9 cellular contexts compared by ENCODE assay signal in the genomic region with DNA sequence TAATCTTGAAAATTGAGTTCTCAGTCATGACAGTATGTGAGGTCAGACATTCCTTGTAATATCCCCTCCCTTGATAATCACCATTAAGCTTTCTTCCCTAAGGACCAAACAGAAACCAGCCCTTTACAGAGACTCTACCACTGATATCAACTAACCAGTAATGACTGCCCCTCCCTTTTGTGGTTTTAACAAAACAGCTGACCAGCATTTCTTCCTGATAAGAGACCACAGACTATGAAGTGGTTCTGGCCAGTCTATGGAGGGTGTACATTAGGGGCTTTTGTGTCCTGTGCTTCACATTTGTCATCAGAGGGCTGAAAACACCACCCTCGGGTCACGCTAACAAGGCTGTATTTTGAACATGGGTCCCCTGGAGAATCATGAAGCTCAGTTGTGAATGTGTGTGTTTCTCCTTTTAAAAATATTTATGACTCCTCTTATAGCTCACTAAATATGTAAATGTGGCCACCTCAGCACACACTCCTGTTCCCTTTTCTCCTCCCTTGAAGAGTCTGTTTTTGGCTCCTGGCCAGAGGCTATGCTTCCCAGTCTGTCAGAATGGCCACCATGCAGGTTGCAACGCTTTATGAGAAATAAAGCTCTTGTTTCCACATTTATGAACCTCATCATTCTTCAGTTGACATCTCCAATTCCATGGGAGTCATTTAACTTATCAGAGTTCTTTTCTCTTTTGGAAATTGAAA.
DNase-seq lines count a peak whose midpoint lies in the region; ATAC-seq and TF ChIP-seq lines count a peak whose summit lies in the region.
"Had no signal": no experiment of that assay in that cellular context is flagged by ENCODE, and none has a peak within 500 bp of the region (broad histone marks: within the 10 kb centered on the region; RNA-seq: fewer than 3 reads in every experiment).

No MANE protein-coding gene starts in this region.

- ATAC-seq in GM19351 (IDR thresholded peaks at IDR 0.05; ENCODE audit: unreplicated experiment) (peak; percentile 50), HG03342 (IDR thresholded peaks at IDR 0.05; ENCODE audit: unreplicated experiment) (peak; percentile 48), left colon (no peak), psoas muscle (no peak), esophagus mucosa (no peak)

- H3K36me3 Mint-ChIP-seq in progenitor cell of endocrine pancreas (ENCODE audit: insufficient read depth): no peaks in the 10 kb centered on the region

- peaks cover 7% of the 10 kb centered on the region for H3K4me1 Mint-ChIP-seq in progenitor cell of endocrine pancreas (ENCODE audit: low read depth)

- intact Hi-C loops in left colon (cut with DNase I, micrococcal nuclease) (loop anchor here in 1 of 2 donors (10.0 kb wide), 1 partner anchor 209 kb away; no protein-coding TSS in a partner anchor), psoas muscle (cut with DNase I) (loop anchor here (2.0 to 10.0 kb wide), 2 partner anchors 233 to 239 kb away; a partner anchor contains a TSS)

- H3K27ac ChIP-seq in psoas muscle: no peak overlapping the region
- H3K27ac ChIP-seq: prostate gland had no signal

- peaks cover 0 to 2% of the 10 kb centered on the region in 2 donors for H3K36me3 ChIP-seq in psoas muscle (ENCODE audit: insufficient read depth in 1 of 2, low read depth in 1 of 2)
- H3K36me3 ChIP-seq: prostate gland had no signal

- H3K27me3 ChIP-seq in psoas muscle (ENCODE audit: insufficient read depth in 3 of 3, low read length in 2 of 3): no peaks in the 10 kb centered on the region

- H3K27ac Mint-ChIP-seq in progenitor cell of endocrine pancreas: peak overlapping the region; percentile 14

- no peaks in the 10 kb centered on the region for H3K9me3 Mint-ChIP-seq in progenitor cell of endocrine pancreas (ENCODE audit: low read depth)

- 78 to 81% (median 80%) methylated on average over 3 of the region's 3 CpGs for WGBS in psoas muscle, 3 donors

- no peak overlapping the region for H3K4me3 Mint-ChIP-seq in progenitor cell of endocrine pancreas (ENCODE audit: low read depth)

- H3K27me3 Mint-ChIP-seq in progenitor cell of endocrine pancreas: peaks cover 3% of the 10 kb centered on the region

- TF ChIP-seq CTCF in progenitor cell of endocrine pancreas (IDR thresholded peaks at IDR 0.05; ENCODE audit: unreplicated experiment) (no peak), psoas muscle (IDR thresholded peaks at IDR 0.05) (no peak)

- no peak overlapping the region for H3K4me3 ChIP-seq in psoas muscle
- H3K4me3 ChIP-seq: prostate gland had no signal

- no peaks in the 10 kb centered on the region for H3K4me1 ChIP-seq in psoas muscle
- H3K4me1 ChIP-seq: prostate gland had no signal

- DNase-seq in RPMI7951 (ENCODE audit: low read depth) (peak; percentile 60), progenitor cell of endocrine pancreas (ENCODE audit: low spot score, unreplicated experiment) (no peak), NCI-H2081 (lab: John Stamatoyannopoulos, UW) (no peak), left colon (no peak), psoas muscle (no peak)

- no peaks in the 10 kb centered on the region for H3K9me3 ChIP-seq in psoas muscle
- H3K9me3 ChIP-seq: prostate gland had no signal

Comparison
In these comparisons a context has a peak if more than half of its experiments do, and no peak if none do; other contexts are left out.
1. ATAC-seq: peak in GM19351 (single experiment) and HG03342 (single experiment); none in left colon (single experiment), psoas muscle (0 of 4) and esophagus mucosa (single experiment).